25 cellular contexts compared by ENCODE assay signal in genomic region chr5:149756354-149756753, GRCh38. TPM values are rescaled to one million over a fixed set of nuclear protein-coding genes. Genes with fewer than 3 reads are reported as not detected.
DNase-seq lines count a peak whose midpoint lies in the region; ATAC-seq, FAIRE-seq and TF ChIP-seq lines count a peak whose summit lies in the region.
"Had no signal": no experiment of that assay in that cellular context is flagged by ENCODE, and none has a peak within 500 bp of the region (broad histone marks: within the 10 kb centered on the region; RNA-seq: fewer than 3 reads in every experiment).

No MANE protein-coding gene starts in this region.

- no peak overlapping the region for H3K4me2 ChIP-seq in IMR-90 (ENCODE audit: low read depth, low read length)

- no peak overlapping the region for H2BK20ac ChIP-seq in IMR-90 (ENCODE audit: low read depth, low read length)

- H3K79me1 ChIP-seq in IMR-90 (ENCODE audit: low read depth in 1 of 2, low read length in 2 of 2): no peaks in the 10 kb centered on the region

- TF ChIP-seq RAD21 in IMR-90 (IDR thresholded peaks at IDR 0.05; ENCODE audit: low read length): no peak

- H3K36me3 ChIP-seq in IMR-90 (ENCODE audit: control insufficient read depth, insufficient read depth, low read length) (no peaks in the 10 kb centered on the region), mucosa of rectum (ENCODE audit: control insufficient read depth in 2 of 2, insufficient read depth in 2 of 2, low read length in 2 of 2) (peaks cover 0 to 14% of the 10 kb centered on the region in 2 donors), small intestine (ENCODE audit: control insufficient read depth in 2 of 2, insufficient read depth in 2 of 2, low read length in 2 of 2) (no peaks in the 10 kb centered on the region)

- no peaks in the 10 kb centered on the region for H4K20me1 ChIP-seq in IMR-90 (ENCODE audit: insufficient read depth, low read length)

- CTCF ChIA-PET in IMR-90 (lab: Yijun Ruan, JAX): interaction anchor here (1.4 kb wide), 1 partner anchor 14 kb away, joined by 3 read pairs; no protein-coding TSS in a partner anchor

- no peak overlapping the region; the same call in 1 of the 2 replicates for H3K56ac ChIP-seq in IMR-90 (ENCODE audit: extremely low read depth, insufficient read depth, low read length)

- dilution Hi-C loops in IMR-90 (cut with HindIII; ENCODE audit: low sequenced_read_pairs, unreplicated experiment): no loop called here

- H3K23ac ChIP-seq in IMR-90 (ENCODE audit: low read depth, low read length): no peak overlapping the region

- ATAC-seq in IMR-90 (ENCODE audit: low read depth) (no peak), HG03521 (IDR thresholded peaks at IDR 0.05; ENCODE audit: unreplicated experiment) (no peak)
- ATAC-seq: CD8-positive, alpha-beta T cell; Panc1 had no signal

- no peak overlapping the region for H4K91ac ChIP-seq in IMR-90 (ENCODE audit: insufficient read depth, low read depth, low read length)

- intact Hi-C loops in IMR-90 (cut with micrococcal nuclease): no loop called here

- H4K5ac ChIP-seq in IMR-90 (ENCODE audit: low read depth, low read length): no peak overlapping the region

- H2BK5ac ChIP-seq in IMR-90 (ENCODE audit: low read depth, low read length, poor library complexity, severe bottlenecking): no peak overlapping the region

- H2BK120ac ChIP-seq in IMR-90 (ENCODE audit: low read depth, low read length): no peak overlapping the region

- TF ChIP-seq CTCF in IMR-90 (conservative IDR thresholded peaks at IDR 0.05; ENCODE audit: low read depth, low read length): no peak

- H3K27me3 ChIP-seq in IMR-90 (ENCODE audit: control insufficient read depth, insufficient read depth, low read length) (peaks cover 40% of the 10 kb centered on the region), mucosa of rectum (ENCODE audit: control insufficient read depth in 2 of 2, insufficient read depth in 2 of 2, low read length in 2 of 2) (no peaks in the 10 kb centered on the region), small intestine (ENCODE audit: control insufficient read depth in 2 of 2, insufficient read depth in 2 of 2, low read length in 2 of 2) (no peaks in the 10 kb centered on the region)

- H2BK15ac ChIP-seq in IMR-90 (ENCODE audit: low read depth, low read length): no peak overlapping the region

- no peak overlapping the region for H2AK5ac ChIP-seq in IMR-90 (ENCODE audit: low read depth, low read length)

- H2AK9ac ChIP-seq in IMR-90 (replicated peaks; ENCODE audit: low read depth, low read length, poor library complexity): peak overlapping the region; percentile 12

- no peak overlapping the region for H3K18ac ChIP-seq in IMR-90 (ENCODE audit: low read depth, low read length)

- DNase-seq in IMR-90 (no peak), NCI-H69 (lab: John Stamatoyannopoulos, UW) (peak; percentile 39), small intestine (no peak), T1000 (lab: John Stamatoyannopoulos, UW) (no peak)
- DNase-seq in activated CD8-positive, alpha-beta memory T cell treated with anti-CD3 and anti-CD28 coated beads for 24 hours: no peak
- DNase-seq: Calu3; CD8-positive, alpha-beta T cell; GF-D8; HCEC 1CT; Karpas-422; NCI-H1092; NCI-H1436; NCI-H2107; NCI-H446 treated with DMSO at 0.1 percent for 48 hours; NCI-H526; SIG-M5 had no signal

- H3K9ac ChIP-seq in IMR-90 (ENCODE audit: low read depth, low read length) (no peak overlapping the region), mucosa of rectum (ENCODE audit: low read depth in 1 of 2, low read length in 2 of 2) (peak overlapping the region; percentile 57 to 72)

- H3K4me1 ChIP-seq in IMR-90 (ENCODE audit: control insufficient read depth, insufficient read depth, low read length) (no peaks in the 10 kb centered on the region), mucosa of rectum (ENCODE audit: control insufficient read depth in 2 of 2, insufficient read depth in 2 of 2, low read length in 2 of 2) (peaks cover 24 to 49% of the 10 kb centered on the region in 2 donors), small intestine (ENCODE audit: control insufficient read depth in 2 of 2, insufficient read depth in 1 of 2, low read depth in 1 of 2, low read length in 1 of 2) (peaks cover 6 to 12% of the 10 kb centered on the region in 2 donors)

- H3K9me3 ChIP-seq in IMR-90 (ENCODE audit: control insufficient read depth, insufficient read depth, low read length) (no peaks in the 10 kb centered on the region), mucosa of rectum (ENCODE audit: control insufficient read depth in 2 of 2, low read length in 2 of 2) (no peaks in the 10 kb centered on the region), small intestine (ENCODE audit: control insufficient read depth, low read depth) (no peaks in the 10 kb centered on the region)

- in situ Hi-C loops in IMR-90 (cut with MboI; ENCODE audit: low sequenced_read_pairs): no loop called here

- FAIRE-seq in small intestine (lab: Jason Lieb, UNC): no peak
- FAIRE-seq: GM12891, H1 had no signal

- H4K8ac ChIP-seq in IMR-90 (ENCODE audit: low read depth in 2 of 2, low read length in 2 of 2): no peak overlapping the region

- no peak overlapping the region for H3K4me3 ChIP-seq in IMR-90 (ENCODE audit: insufficient read depth, low read depth, low read length)
- H3K4me3 ChIP-seq in mucosa of rectum (ENCODE audit: low read length in 2 of 2): no peak overlapping the region
- H3K4me3 ChIP-seq in small intestine (ENCODE audit: low read depth in 1 of 2, low read length in 2 of 2): no peak overlapping the region
- H3K4me3 ChIP-seq: SK-N-MC had no signal

- 60% methylated on average over 2 of the region's 3 CpGs; no CpG with 5 or more reads in 1 of the 2 experiments for WGBS in IMR-90 (ENCODE audit: extremely low coverage in 2 of 2, insufficient read length in 1 of 2), 2 experiments
- 75 to 82% (median 78%) methylated on average over 3 of the region's 3 CpGs for WGBS in small intestine, 3 donors

- no peak overlapping the region for H3K4ac ChIP-seq in IMR-90 (ENCODE audit: low read depth, low read length)

- H2AFZ ChIP-seq in IMR-90 (replicated peaks; ENCODE audit: low read length, poor library complexity): no peak overlapping the region

- POLR2A ChIA-PET in IMR-90 (lab: Charles Lee; ENCODE audit: unreplicated experiment): no interaction called here

- H3K14ac ChIP-seq in IMR-90 (replicated peaks; ENCODE audit: low read depth, low read length): no peak overlapping the region

- H3K27ac ChIP-seq in IMR-90 (ENCODE audit: insufficient read depth, low read length) (no peak overlapping the region), mucosa of rectum (ENCODE audit: low read depth in 2 of 2, low read length in 2 of 2) (peak overlapping the region; percentile 85 to 88), small intestine (ENCODE audit: low read depth in 1 of 2, low read length in 1 of 2) (peak overlapping the region; percentile 66 to 74)
- H3K27ac ChIP-seq: C4-2B, HL-60, RWPE1, SK-N-MC had no signal

- no peaks in the 10 kb centered on the region for H3K9me1 ChIP-seq in IMR-90 (ENCODE audit: insufficient read depth, low read length)

- no peak for TF ChIP-seq POLR2A in IMR-90 (IDR thresholded peaks at IDR 0.05; ENCODE audit: low read depth, low read length)

- BruUV-seq in IMR-90 (replicated peaks; lab: Mats Ljungman, UMichigan): no TSS peak

TF ChIP-seq in IMR-90, 13 proteins besides CTCF, POLR2A, EP300 and RAD21:
- no peak for TF ChIP-seq NFE2L2 (IDR thresholded peaks at IDR 0.05; ENCODE audit: low read depth, low read length)
- TF ChIP-seq BHLHE40 (IDR thresholded peaks at IDR 0.05; ENCODE audit: low read depth, low read length): no peak
- TF ChIP-seq, protein P1, sequence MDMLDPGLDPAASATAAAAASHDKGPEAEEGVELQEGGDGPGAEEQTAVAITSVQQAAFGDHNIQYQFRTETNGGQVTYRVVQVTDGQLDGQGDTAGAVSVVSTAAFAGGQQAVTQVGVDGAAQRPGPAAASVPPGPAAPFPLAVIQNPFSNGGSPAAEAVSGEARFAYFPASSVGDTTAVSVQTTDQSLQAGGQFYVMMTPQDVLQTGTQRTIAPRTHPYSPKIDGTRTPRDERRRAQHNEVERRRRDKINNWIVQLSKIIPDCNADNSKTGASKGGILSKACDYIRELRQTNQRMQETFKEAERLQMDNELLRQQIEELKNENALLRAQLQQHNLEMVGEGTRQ (IDR thresholded peaks at IDR 0.05; ENCODE audit: low read depth, low read length): no peak
- TF ChIP-seq, protein P2, sequence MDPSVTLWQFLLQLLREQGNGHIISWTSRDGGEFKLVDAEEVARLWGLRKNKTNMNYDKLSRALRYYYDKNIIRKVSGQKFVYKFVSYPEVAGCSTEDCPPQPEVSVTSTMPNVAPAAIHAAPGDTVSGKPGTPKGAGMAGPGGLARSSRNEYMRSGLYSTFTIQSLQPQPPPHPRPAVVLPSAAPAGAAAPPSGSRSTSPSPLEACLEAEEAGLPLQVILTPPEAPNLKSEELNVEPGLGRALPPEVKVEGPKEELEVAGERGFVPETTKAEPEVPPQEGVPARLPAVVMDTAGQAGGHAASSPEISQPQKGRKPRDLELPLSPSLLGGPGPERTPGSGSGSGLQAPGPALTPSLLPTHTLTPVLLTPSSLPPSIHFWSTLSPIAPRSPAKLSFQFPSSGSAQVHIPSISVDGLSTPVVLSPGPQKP (IDR thresholded peaks at IDR 0.05; ENCODE audit: borderline replicate concordance, low read depth, low read length): no peak
- no peak for TF ChIP-seq MAZ (IDR thresholded peaks at IDR 0.05; ENCODE audit: borderline replicate concordance, low read depth, low read length)
- TF ChIP-seq CEBPB (IDR thresholded peaks at IDR 0.05; ENCODE audit: low read depth, low read length): no peak
- no peak for TF ChIP-seq SMC3 (IDR thresholded peaks at IDR 0.05; ENCODE audit: low read depth, low read length)
- TF ChIP-seq RFX5 (IDR thresholded peaks at IDR 0.05; ENCODE audit: low read depth, low read length): no peak

RNA-seq across cellular contexts. Expression of gene PPARGC1B, which starts 26.2 kb away (rescaled TPM):
- under 0.01 and 0.18 TPM in 2 replicates for total RNA-seq in IMR-90 (2012; rRNA removed)
- polyA plus RNA-seq in IMR-90 (2012; rRNA removed) (0.10 and 0.27 TPM in 2 replicates), small intestine (1 to 10 TPM; 3.0 to 8.9 (median 5.6) TPM)
- polyA plus RNA-seq in IMR-90 (2012; cell fraction: cytosol; rRNA removed): 0.05 and 0.09 TPM in 2 replicates
- polyA plus RNA-seq in IMR-90 (2012; cell fraction: nucleus; rRNA removed; ENCODE audit: low replicate concordance): 0.31 and 0.37 TPM in 2 replicates
